In the genomic region with DNA sequence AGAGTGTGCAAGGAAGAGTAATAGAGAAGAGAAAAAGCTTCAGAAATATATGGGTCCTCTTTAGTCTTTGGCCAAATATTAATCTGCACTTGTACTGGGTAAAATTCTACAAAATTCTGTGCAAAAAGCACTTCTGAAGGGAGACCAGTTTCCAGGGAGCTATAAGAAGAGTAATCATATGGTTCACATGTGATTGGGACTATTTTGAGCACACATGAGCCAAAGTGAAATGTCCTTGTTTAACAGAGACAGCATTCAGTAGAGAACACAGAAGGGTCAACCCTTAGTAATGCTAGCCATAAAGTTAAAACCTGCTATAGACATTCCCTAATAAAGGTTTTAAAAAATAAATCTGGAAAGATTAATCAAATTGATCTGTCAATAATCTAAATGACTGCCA, we compare ENCODE assay signal across 5 cellular contexts.
"Had no signal": no experiment of that assay in that cellular context is flagged by ENCODE, and none has a peak within 500 bp of the region (broad histone marks: within the 10 kb centered on the region; RNA-seq: fewer than 3 reads in every experiment).

No MANE protein-coding gene starts in this region.

- ATAC-seq: HepG2, K562 had no signal

- DNase-seq: IMR-90, KBM-7, KG1 had no signal
